ENCODE assay signal across 11 cellular contexts in genomic region chrX:10085223-10085622, GRCh38.
DNase-seq lines count a peak whose midpoint lies in the region; ATAC-seq and TF ChIP-seq lines count a peak whose summit lies in the region.
"Had no signal": no experiment of that assay in that cellular context is flagged by ENCODE, and none has a peak within 500 bp of the region (broad histone marks: within the 10 kb centered on the region; RNA-seq: fewer than 3 reads in every experiment).

No MANE protein-coding gene starts in this region.

- no peaks in the 10 kb centered on the region for H3K27me3 ChIP-seq in tibial artery
- H3K27me3 ChIP-seq: left lung had no signal

- no peak for DNase-seq in activated naive CD4-positive, alpha-beta T cell treated with anti-CD3 and anti-CD28 coated beads, Interleukin-2, amount 50 U/mL, for 72 hours (ENCODE audit: low spot score in 2 of 2)
- no peak for DNase-seq in activated naive CD4-positive, alpha-beta T cell treated with anti-CD3 and anti-CD28 coated beads for 36 hours
- no peak for DNase-seq in activated naive CD8-positive, alpha-beta T cell treated with anti-CD3 and anti-CD28 coated beads, Interleukin-2, amount 50 U/mL, for 24 hours
- no peak for DNase-seq in stimulated activated naive CD8-positive, alpha-beta T cell treated with anti-CD3 and anti-CD28 coated beads, Interleukin-15, amount 100 ng/mL, for 72 hours
- DNase-seq in tibial artery (no peak), SW480 (ENCODE audit: low spot score) (no peak), ecto neural progenitor cell (ENCODE audit: low spot score) (no peak)
- DNase-seq: activated CD4-positive, CD25-positive, alpha-beta regulatory T cell; left lung; NCI-H1436 treated with DMSO at 0.1 percent for 48 hours had no signal

- no peaks in the 10 kb centered on the region for H3K27me3 Mint-ChIP-seq in activated naive CD4-positive, alpha-beta T cell treated with anti-CD3 and anti-CD28 coated beads for 36 hours (ENCODE audit: low read depth)
- no peaks in the 10 kb centered on the region for H3K27me3 Mint-ChIP-seq in activated naive CD8-positive, alpha-beta T cell treated with anti-CD3 and anti-CD28 coated beads, Interleukin-2, amount 50 U/mL, for 24 hours
- H3K27me3 Mint-ChIP-seq in stimulated activated naive CD8-positive, alpha-beta T cell treated with anti-CD3 and anti-CD28 coated beads, Interleukin-15, amount 100 ng/mL, for 72 hours, result no peaks in the 10 kb centered on the region

- no peak overlapping the region for H3K4me3 Mint-ChIP-seq in activated naive CD4-positive, alpha-beta T cell treated with anti-CD3 and anti-CD28 coated beads for 36 hours
- H3K4me3 Mint-ChIP-seq in activated naive CD8-positive, alpha-beta T cell treated with anti-CD3 and anti-CD28 coated beads, Interleukin-2, amount 50 U/mL, for 24 hours, result peak overlapping the region; percentile 6
- no peak overlapping the region for H3K4me3 Mint-ChIP-seq in stimulated activated naive CD8-positive, alpha-beta T cell treated with anti-CD3 and anti-CD28 coated beads, Interleukin-15, amount 100 ng/mL, for 72 hours

- no peak overlapping the region for H3K27ac ChIP-seq in tibial artery
- H3K27ac ChIP-seq: left lung had no signal

- CTCF ChIA-PET in activated naive CD4-positive, alpha-beta T cell treated with anti-CD3 and anti-CD28 coated beads for 36 hours (lab: Charles Lee), result interaction anchor here (0.6 to 1.3 kb wide), 4 partner anchors 24 to 88 kb away, joined by 3 to 5 read pairs (median 4); no protein-coding TSS in a partner anchor

- no peaks in the 10 kb centered on the region for H3K9me3 Mint-ChIP-seq in activated naive CD4-positive, alpha-beta T cell treated with anti-CD3 and anti-CD28 coated beads, Interleukin-2, amount 50 U/mL, for 72 hours
- no peaks in the 10 kb centered on the region for H3K9me3 Mint-ChIP-seq in activated naive CD4-positive, alpha-beta T cell treated with anti-CD3 and anti-CD28 coated beads for 36 hours
- H3K9me3 Mint-ChIP-seq in activated naive CD8-positive, alpha-beta T cell treated with anti-CD3 and anti-CD28 coated beads, Interleukin-2, amount 50 U/mL, for 24 hours, result no peaks in the 10 kb centered on the region
- H3K9me3 Mint-ChIP-seq in stimulated activated naive CD8-positive, alpha-beta T cell treated with anti-CD3 and anti-CD28 coated beads, Interleukin-15, amount 100 ng/mL, for 72 hours, result no peaks in the 10 kb centered on the region

- H3K27ac Mint-ChIP-seq in activated naive CD4-positive, alpha-beta T cell treated with anti-CD3 and anti-CD28 coated beads, Interleukin-2, amount 50 U/mL, for 72 hours, result no peak overlapping the region
- H3K27ac Mint-ChIP-seq in activated naive CD4-positive, alpha-beta T cell treated with anti-CD3 and anti-CD28 coated beads for 36 hours, result no peak overlapping the region
- H3K27ac Mint-ChIP-seq in activated naive CD8-positive, alpha-beta T cell treated with anti-CD3 and anti-CD28 coated beads, Interleukin-2, amount 50 U/mL, for 24 hours, result peak overlapping the region; percentile 59
- no peak overlapping the region for H3K27ac Mint-ChIP-seq in stimulated activated naive CD8-positive, alpha-beta T cell treated with anti-CD3 and anti-CD28 coated beads, Interleukin-15, amount 100 ng/mL, for 72 hours

- intact Hi-C loops in activated naive CD4-positive, alpha-beta T cell treated with anti-CD3 and anti-CD28 coated beads for 36 hours (cut with micrococcal nuclease), result loop anchor here (1.0 kb wide), 1 partner anchor 26 kb away; no protein-coding TSS in a partner anchor
- intact Hi-C loops in tibial artery (cut with DNase I; ENCODE audit: low total_unique reads), result no loop called here

- peaks cover 0 to 41% (median 9%) of the 10 kb centered on the region in 4 donors for H3K4me1 ChIP-seq in tibial artery

- TF ChIP-seq CTCF in tibial artery (IDR thresholded peaks at IDR 0.05), result no peak

- H3K36me3 ChIP-seq in tibial artery, result peaks cover 0 to 7% (median 0%) of the 10 kb centered on the region in 3 donors

- peak; percentile 46 to 62 for ATAC-seq in activated naive CD4-positive, alpha-beta T cell treated with anti-CD3 and anti-CD28 coated beads, Interleukin-2, amount 50 U/mL, for 72 hours
- ATAC-seq in HG03565 (IDR thresholded peaks at IDR 0.05; ENCODE audit: unreplicated experiment), result peak; percentile 33
- ATAC-seq in activated naive CD8-positive, alpha-beta T cell treated with anti-CD3 and anti-CD28 coated beads, Interleukin-2, amount 50 U/mL, for 24 hours, result peak; percentile 67
- peak; percentile 83 for ATAC-seq in stimulated activated naive CD8-positive, alpha-beta T cell treated with anti-CD3 and anti-CD28 coated beads, Interleukin-15, amount 100 ng/mL, for 72 hours
- ATAC-seq: left lung had no signal

- peaks cover 34% of the 10 kb centered on the region for H3K4me1 Mint-ChIP-seq in activated naive CD4-positive, alpha-beta T cell treated with anti-CD3 and anti-CD28 coated beads for 36 hours (ENCODE audit: low read depth)
- H3K4me1 Mint-ChIP-seq in activated naive CD8-positive, alpha-beta T cell treated with anti-CD3 and anti-CD28 coated beads, Interleukin-2, amount 50 U/mL, for 24 hours, result peaks cover 61% of the 10 kb centered on the region
- peaks cover 47% of the 10 kb centered on the region for H3K4me1 Mint-ChIP-seq in stimulated activated naive CD8-positive, alpha-beta T cell treated with anti-CD3 and anti-CD28 coated beads, Interleukin-15, amount 100 ng/mL, for 72 hours

- H3K9me3 ChIP-seq in tibial artery, result no peaks in the 10 kb centered on the region
- H3K9me3 ChIP-seq: left lung had no signal

- no peaks in the 10 kb centered on the region for H3K36me3 Mint-ChIP-seq in activated naive CD4-positive, alpha-beta T cell treated with anti-CD3 and anti-CD28 coated beads, Interleukin-2, amount 50 U/mL, for 72 hours
- H3K36me3 Mint-ChIP-seq in activated naive CD4-positive, alpha-beta T cell treated with anti-CD3 and anti-CD28 coated beads for 36 hours (ENCODE audit: low read depth), result peaks cover 3% of the 10 kb centered on the region
- H3K36me3 Mint-ChIP-seq in activated naive CD8-positive, alpha-beta T cell treated with anti-CD3 and anti-CD28 coated beads, Interleukin-2, amount 50 U/mL, for 24 hours (ENCODE audit: low read depth), result peaks cover 4% of the 10 kb centered on the region

- no peak overlapping the region for H3K4me3 ChIP-seq in tibial artery
- H3K4me3 ChIP-seq: left lung had no signal

Comparison
In these comparisons a context has a peak if more than half of its experiments do, and no peak if none do; other contexts are left out.
1. ATAC-seq: peak in every context shown above with its lines; median percentile 83 in stimulated activated naive CD8-positive, alpha-beta T cell treated with anti-CD3 and anti-CD28 coated beads, Interleukin-15, amount 100 ng/mL, for 72 hours; 67 in activated naive CD8-positive, alpha-beta T cell treated with anti-CD3 and anti-CD28 coated beads, Interleukin-2, amount 50 U/mL, for 24 hours; 54 in activated naive CD4-positive, alpha-beta T cell treated with anti-CD3 and anti-CD28 coated beads, Interleukin-2, amount 50 U/mL, for 72 hours; 33 in HG03565.